ENCODE assay signal across 11 cellular contexts in the genomic region with DNA sequence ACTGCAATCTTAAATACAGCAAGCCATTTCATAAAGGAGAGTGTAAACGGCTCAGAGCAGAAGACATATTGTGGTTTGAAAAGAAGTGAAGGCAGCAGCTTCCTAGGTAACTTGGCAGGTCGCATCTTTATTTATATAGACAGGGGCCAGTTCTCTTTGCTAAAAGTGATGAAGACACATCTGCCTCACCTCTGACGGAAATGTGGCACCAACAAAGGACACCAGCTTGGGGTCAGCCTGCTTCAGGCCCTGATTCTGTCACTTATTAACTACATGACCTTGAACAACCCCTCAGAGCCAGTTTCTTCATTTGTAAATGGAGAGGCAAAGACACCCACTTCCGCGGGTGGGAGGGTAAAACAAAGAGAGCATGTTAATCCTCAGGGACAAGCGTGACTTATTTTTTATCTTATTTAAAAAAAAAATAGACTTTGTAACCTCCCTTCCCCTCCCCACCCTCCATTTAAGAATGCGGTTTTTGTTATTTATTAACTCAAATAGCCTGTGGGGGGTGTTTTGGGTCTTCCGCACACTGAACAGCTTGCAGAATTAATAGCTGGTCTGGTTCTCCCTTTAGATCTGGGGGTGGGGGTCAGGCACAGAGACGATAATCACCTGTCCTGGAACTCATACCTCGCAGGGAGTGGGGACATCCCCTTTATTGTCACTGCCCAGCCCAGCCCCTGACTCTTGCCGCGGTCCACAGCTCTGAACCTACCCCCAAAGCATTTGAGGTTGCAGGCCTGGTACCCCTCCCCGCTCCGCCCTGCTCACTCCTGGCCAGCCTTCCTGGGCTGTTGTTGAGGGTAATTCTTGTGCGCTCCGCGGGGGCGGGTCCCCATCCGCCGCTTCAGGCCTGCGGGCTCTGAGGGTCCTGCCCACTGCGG.
A peak's percentile ranks its signal among the peaks of the same experiment; 100 is the strongest.
DNase-seq lines count a peak whose midpoint lies in the region; ATAC-seq and TF ChIP-seq lines count a peak whose summit lies in the region.
"Had no signal": no experiment of that assay in that cellular context is flagged by ENCODE, and none has a peak within 500 bp of the region (broad histone marks: within the 10 kb centered on the region; RNA-seq: fewer than 3 reads in every experiment).

No MANE protein-coding gene starts in this region.

- intact Hi-C loops in mammary epithelial cell (cut with micrococcal nuclease): no loop called here
- intact Hi-C loops in MCF 10A (cut with micrococcal nuclease): no loop called here
- intact Hi-C loops in lower lobe of right lung (cut with DNase I): no loop called here
- intact Hi-C loops in aorta (cut with DNase I): no loop called here

- no peaks in the 10 kb centered on the region for H3K36me3 Mint-ChIP-seq in MCF 10A (ENCODE audit: insufficient read depth, unreplicated experiment)

- dilution Hi-C loops in mammary epithelial cell (cut with HindIII; ENCODE audit: low sequenced_read_pairs): no loop called here

- WGBS in mammary epithelial cell (ENCODE audit: low coverage, missing lambda C conversion rate): 74% methylated on average over 17 of the region's 22 CpGs
- WGBS in aorta, 2 donors: 58 to 62% methylated on average over 22 of the region's 22 CpGs

- H3K79me2 ChIP-seq in mammary epithelial cell (ENCODE audit: insufficient read depth, low read length): no peaks in the 10 kb centered on the region

- H3K4me3 Mint-ChIP-seq in MCF 10A (ENCODE audit: unreplicated experiment): no peak overlapping the region

- H3K9me3 Mint-ChIP-seq in MCF 10A (ENCODE audit: unreplicated experiment): no peaks in the 10 kb centered on the region

- peak overlapping the region; percentile 97 for H2AFZ ChIP-seq in mammary epithelial cell (ENCODE audit: low read depth, low read length)

- H3K4me3 ChIP-seq in mammary epithelial cell (replicated peaks in 1 of 3; ENCODE audit: insufficient read depth in 1 of 3, low read depth in 2 of 3, low read length in 3 of 3) (no peak overlapping the region), endocrine pancreas (ENCODE audit: control insufficient read depth, insufficient read depth, low read length) (peak overlapping the region; percentile 75), lower lobe of right lung (peak overlapping the region; percentile 31), aorta (ENCODE audit: low read length in 2 of 2) (no peak overlapping the region)

- no peak overlapping the region for H3K27ac Mint-ChIP-seq in MCF 10A (ENCODE audit: low read depth, unreplicated experiment)

- ATAC-seq in lower lobe of right lung (peak; percentile 44 to 52), aorta (ENCODE audit: low FRiP score) (peak; percentile 62), GM21447 (IDR thresholded peaks at IDR 0.05; ENCODE audit: unreplicated experiment) (no peak), HG02759 (IDR thresholded peaks at IDR 0.05; ENCODE audit: unreplicated experiment) (no peak)

- BruUV-seq in mammary epithelial cell (replicated peaks; lab: Mats Ljungman, UMichigan) (no TSS peak), MCF 10A (replicated peaks; lab: Mats Ljungman, UMichigan) (no TSS peak)

- H3K9me3 ChIP-seq in mammary epithelial cell (replicated peaks; ENCODE audit: insufficient read depth, low read length): no peaks in the 10 kb centered on the region
- no peaks in the 10 kb centered on the region for H3K9me3 ChIP-seq in endocrine pancreas (ENCODE audit: control insufficient read depth, low read length)
- no peaks in the 10 kb centered on the region for H3K9me3 ChIP-seq in lower lobe of right lung
- H3K9me3 ChIP-seq in aorta (ENCODE audit: control insufficient read depth, low read length): no peaks in the 10 kb centered on the region
- H3K9me3 ChIP-seq: neutrophil, spleen, thyroid gland had no signal

- H3K27me3 ChIP-seq in mammary epithelial cell (ENCODE audit: insufficient read depth, low read length) (no peaks in the 10 kb centered on the region), endocrine pancreas (ENCODE audit: control insufficient read depth, insufficient read depth, low read length) (no peaks in the 10 kb centered on the region), lower lobe of right lung (ENCODE audit: low read depth) (peaks cover 10% of the 10 kb centered on the region), aorta (ENCODE audit: control insufficient read depth in 1 of 2, insufficient read depth in 2 of 2, low read length in 1 of 2) (no peaks in the 10 kb centered on the region)
- H3K27me3 ChIP-seq: thyroid gland had no signal

- CTCF ChIA-PET in mammary epithelial cell (lab: Charles Lee; ENCODE audit: low non-redundant PET) (no interaction called here), MCF 10A (lab: Yijun Ruan, JAX) (no interaction called here)

- POLR2A ChIA-PET in MCF 10A (lab: Yijun Ruan, JAX): interaction anchor here (0.7 kb wide), 1 partner anchor 890 kb away, joined by 3 read pairs; no protein-coding TSS in a partner anchor

- TF ChIP-seq CTCF in mammary epithelial cell (conservative IDR thresholded peaks at IDR 0.05 in 1 of 2, IDR thresholded peaks at IDR 0.05 in 1 of 2; ENCODE audit: extremely low read depth in 1 of 2, insufficient read depth in 1 of 2, low read depth in 1 of 2, low read length in 2 of 2): no peak
- no peak for TF ChIP-seq CTCF in MCF 10A (IDR thresholded peaks at IDR 0.05; ENCODE audit: unreplicated experiment)
- TF ChIP-seq CTCF in lower lobe of right lung (IDR thresholded peaks at IDR 0.05): no peak

- H3K36me3 ChIP-seq in mammary epithelial cell (ENCODE audit: insufficient read depth, low read length) (no peaks in the 10 kb centered on the region), endocrine pancreas (ENCODE audit: control insufficient read depth, insufficient read depth, low read length) (no peaks in the 10 kb centered on the region), lower lobe of right lung (no peaks in the 10 kb centered on the region), aorta (ENCODE audit: control insufficient read depth in 1 of 2, insufficient read depth in 2 of 2, low read length in 1 of 2) (no peaks in the 10 kb centered on the region)
- H3K36me3 ChIP-seq: neutrophil, spleen, thyroid gland had no signal

- no peak for DNase-seq in mammary epithelial cell
- no peak for DNase-seq in MCF 10A (ENCODE audit: unreplicated experiment)
- no peak for DNase-seq in lower lobe of right lung
- no peak for DNase-seq in aorta
- DNase-seq in medulla oblongata (ENCODE audit: extremely low spot score): no peak
- DNase-seq: spleen had no signal

- H3K27ac ChIP-seq in mammary epithelial cell (ENCODE audit: insufficient read depth, low read depth, low read length): no peak overlapping the region
- no peak overlapping the region for H3K27ac ChIP-seq in lower lobe of right lung
- no peak overlapping the region for H3K27ac ChIP-seq in aorta (ENCODE audit: low read depth in 1 of 2, low read length in 2 of 2)
- H3K27ac ChIP-seq: neutrophil, thyroid gland had no signal

- no peak overlapping the region for H3K4me2 ChIP-seq in mammary epithelial cell (ENCODE audit: insufficient read depth, low read depth, low read length)

- H3K4me1 ChIP-seq in mammary epithelial cell (ENCODE audit: insufficient read depth, low read length) (peaks cover 8% of the 10 kb centered on the region), endocrine pancreas (ENCODE audit: control insufficient read depth, insufficient read depth, low read length) (peaks cover 5% of the 10 kb centered on the region), lower lobe of right lung (peaks cover 19% of the 10 kb centered on the region), aorta (ENCODE audit: control insufficient read depth in 1 of 2, insufficient read depth in 2 of 2, low read length in 2 of 2) (no peaks in the 10 kb centered on the region)

- H4K20me1 ChIP-seq in mammary epithelial cell (ENCODE audit: insufficient read depth, low read length): no peaks in the 10 kb centered on the region

- peaks cover 6% of the 10 kb centered on the region for H3K4me1 Mint-ChIP-seq in MCF 10A (ENCODE audit: insufficient read depth, unreplicated experiment)

- in situ Hi-C loops in mammary epithelial cell (cut with MboI; ENCODE audit: low sequenced_read_pairs in 2 of 2): no loop called here

- no peaks in the 10 kb centered on the region for H3K27me3 Mint-ChIP-seq in MCF 10A (ENCODE audit: insufficient read depth, unreplicated experiment)

- H3K9ac ChIP-seq in mammary epithelial cell (ENCODE audit: insufficient read depth, low read length) (no peak overlapping the region), endocrine pancreas (ENCODE audit: control insufficient read depth, insufficient read depth, low read length) (peak overlapping the region; percentile 67)

Comparison
In these comparisons a context has a peak if more than half of its experiments do, and no peak if none do; other contexts are left out.
1. H3K4me3 ChIP-seq: peak in endocrine pancreas (single experiment) and lower lobe of right lung (single experiment); none in mammary epithelial cell (0 of 3) and aorta (0 of 2).
2. ATAC-seq: peak in lower lobe of right lung (2 of 2) and aorta (single experiment); none in GM21447 (single experiment) and HG02759 (single experiment).